In genomic region chr16:88924834-88925539, GRCh38 we compare ENCODE assay signal across 8 cellular contexts. TPM values are rescaled to one million over a fixed set of nuclear protein-coding genes. Genes with fewer than 3 reads are reported as not detected.
A peak's percentile ranks its signal among the peaks of the same experiment; 100 is the strongest.
DNase-seq lines count a peak whose midpoint lies in the region; ATAC-seq and TF ChIP-seq lines count a peak whose summit lies in the region.

No MANE protein-coding gene starts in this region.

- H3K4me1 ChIP-seq in heart left ventricle: peaks cover 10 to 62% (median 50%) of the 10 kb centered on the region in 12 donors

- intact Hi-C loops in heart left ventricle (cut with DNase I) (loop anchor here in 3 of 10 donors (5.0 kb wide), 1 partner anchor 38 kb away; no protein-coding TSS in a partner anchor), lower leg skin (cut with DNase I; ENCODE audit: low total_unique reads) (no loop called here)

- no peak for TF ChIP-seq POLR2A in heart left ventricle (IDR thresholded peaks at IDR 0.05)
- TF ChIP-seq POLR2A in lower leg skin (IDR thresholded peaks at IDR 0.05): no peak

- peaks cover 37 to 70% of the 10 kb centered on the region in 2 donors for H3K4me1 Mint-ChIP-seq in stimulated activated naive B cell treated with anti-CD40 and anti-IgM and Interleukin-4, amounts not matched to agents 10 μg/mL and 1 μg/mL and 100 μg/mL, for 72 hours

- peaks cover 4 to 13% of the 10 kb centered on the region in 2 donors for H3K36me3 Mint-ChIP-seq in stimulated activated naive B cell treated with anti-CD40 and anti-IgM and Interleukin-4, amounts not matched to agents 10 μg/mL and 1 μg/mL and 100 μg/mL, for 72 hours

- peak; percentile 13; the same call in 1 of the 2 replicates for TF ChIP-seq CTCF in LNCaP clone FGC (IDR thresholded peaks at IDR 0.05; ENCODE audit: control insufficient read depth, extremely low read depth, insufficient read depth)
- peak in 7 of 12 donors; percentile 11 to 44 (median 32) for TF ChIP-seq CTCF in heart left ventricle (IDR thresholded peaks at IDR 0.05)
- TF ChIP-seq CTCF in lower leg skin (IDR thresholded peaks at IDR 0.05): no peak

- ATAC-seq in heart left ventricle: peak in 3 of 4 donors; percentile 15 to 56 (median 39)
- peak; percentile 84 to 87 for ATAC-seq in stimulated activated naive B cell treated with anti-CD40 and anti-IgM and Interleukin-4, amounts not matched to agents 10 μg/mL and 1 μg/mL and 100 μg/mL, for 72 hours (replicated peaks)

- H3K27me3 ChIP-seq in heart left ventricle: peaks cover 0 to 3% (median 0%) of the 10 kb centered on the region in 9 donors

- peak overlapping the region; percentile 56 for H3K27ac Mint-ChIP-seq in stimulated activated naive B cell treated with anti-CD40 and anti-IgM and Interleukin-4, amounts not matched to agents 10 μg/mL and 1 μg/mL and 100 μg/mL, for 72 hours

- H3K9me3 Mint-ChIP-seq in stimulated activated naive B cell treated with anti-CD40 and anti-IgM and Interleukin-4, amounts not matched to agents 10 μg/mL and 1 μg/mL and 100 μg/mL, for 72 hours: no peaks in the 10 kb centered on the region

- DNase-seq in stimulated activated CD4-positive, alpha-beta T cell treated with anti-CD3 and anti-CD28 coated beads, Interleukin-1b, Interleukin-23, amount 100 ng/mL, for 48 hours: peak; percentile 55
- DNase-seq in stimulated activated CD4-positive, alpha-beta T cell treated with anti-CD3 and anti-CD28 coated beads, Interleukin-12 subunit alpha, Interleukin-12 subunit beta, amount 100 ng/mL, for 4 hours: no peak
- DNase-seq in LNCaP clone FGC (ENCODE audit: low read depth) (no peak), UCSD-AML1 (lab: John Stamatoyannopoulos, UW; ENCODE audit: unreplicated experiment) (peak; percentile 42), heart left ventricle (peak in 2 of 5 donors; percentile 50 to 75), KG1 (lab: John Stamatoyannopoulos, UW) (no peak), lower leg skin (ENCODE audit: low spot score in 2 of 2) (no peak)
- DNase-seq in stimulated activated naive B cell treated with anti-CD40 and anti-IgM and Interleukin-4, amounts not matched to agents 10 μg/mL and 1 μg/mL and 100 μg/mL, for 72 hours: peak; percentile 77

- peak overlapping the region in 5 of 12 donors; percentile 11 to 87 (median 38) for H3K27ac ChIP-seq in heart left ventricle

- H3K27me3 Mint-ChIP-seq in stimulated activated naive B cell treated with anti-CD40 and anti-IgM and Interleukin-4, amounts not matched to agents 10 μg/mL and 1 μg/mL and 100 μg/mL, for 72 hours: no peaks in the 10 kb centered on the region

- H3K4me3 ChIP-seq in LNCaP clone FGC (ENCODE audit: low read depth, low read length) (no peak overlapping the region), heart left ventricle (no peak overlapping the region), lower leg skin (ENCODE audit: low read depth, poor library complexity, severe bottlenecking) (no peak overlapping the region)

- WGBS in heart left ventricle, 4 donors: 39 to 56% (median 50%) methylated on average over 7 to 30 of the region's 30 CpGs
- 45 to 47% methylated on average over 22 to 23 of the region's 30 CpGs for WGBS in lower leg skin, 2 donors

- peak overlapping the region; percentile 27 to 43 for H3K4me3 Mint-ChIP-seq in stimulated activated naive B cell treated with anti-CD40 and anti-IgM and Interleukin-4, amounts not matched to agents 10 μg/mL and 1 μg/mL and 100 μg/mL, for 72 hours

- H3K9me3 ChIP-seq in heart left ventricle: no peaks in the 10 kb centered on the region

- no peaks in the 10 kb centered on the region for H3K36me3 ChIP-seq in heart left ventricle

RNA-seq across cellular contexts. Expression of gene CBFA2T3, which starts 52.0 kb away (rescaled TPM):
- total RNA-seq in heart left ventricle (10 to 100 TPM in 2 of 9 donors, 1 to 10 TPM in 7; 5.0 to 12.0 (median 5.8) TPM), lower leg skin (1 to 10 TPM in 3 of 4 donors, under 1 TPM in 1; 0.93 to 4.4 (median 2.9) TPM)
- 10 to 100 TPM in 1 of 2 donors, 1 to 10 TPM in 1; 5.5 to 11.1 TPM for polyA plus RNA-seq in heart left ventricle

RNA-seq across cellular contexts. Expression of gene PABPN1L, which starts 58.5 kb away (rescaled TPM):
- total RNA-seq in heart left ventricle: not detected
- not detected for polyA plus RNA-seq in heart left ventricle
- total RNA-seq in lower leg skin: not detected

Comparison
In these comparisons a context has a peak if more than half of its experiments do, and no peak if none do; other contexts are left out.
1. DNase-seq: peak in stimulated activated CD4-positive, alpha-beta T cell treated with anti-CD3 and anti-CD28 coated beads, Interleukin-1b, Interleukin-23, amount 100 ng/mL, for 48 hours (single experiment), UCSD-AML1 (single experiment) and stimulated activated naive B cell treated with anti-CD40 and anti-IgM and Interleukin-4, amounts not matched to agents 10 μg/mL and 1 μg/mL and 100 μg/mL, for 72 hours (single experiment); none in stimulated activated CD4-positive, alpha-beta T cell treated with anti-CD3 and anti-CD28 coated beads, Interleukin-12 subunit alpha, Interleukin-12 subunit beta, amount 100 ng/mL, for 4 hours (single experiment), LNCaP clone FGC (single experiment), KG1 (single experiment) and lower leg skin (0 of 2).
2. CTCF ChIP-seq: peak in LNCaP clone FGC (single experiment) and heart left ventricle (7 of 12); none in lower leg skin (0 of 3).